8 cellular contexts compared by ENCODE assay signal in genomic region chr7:974820-975681, GRCh38. TPM values are rescaled to one million over a fixed set of nuclear protein-coding genes. Genes with fewer than 3 reads are reported as not detected.
DNase-seq lines count a peak whose midpoint lies in the region; ATAC-seq, FAIRE-seq and TF ChIP-seq lines count a peak whose summit lies in the region.

Gene COX19, minus strand, starts transcription at chr7:975549. Its CDS starts 40 bp downstream, at chr7:975509.

- CTCF ChIA-PET in A549 (lab: Yijun Ruan, JAX) = interaction anchor here (0.7 to 8.7 kb wide), 8 partner anchors 19 to 202 kb away, joined by 3 to 108 read pairs (median 3); no protein-coding TSS in a partner anchor
- CTCF ChIA-PET in WTC11 (lab: Charles Lee) = interaction anchor here (0.7 to 4.4 kb wide), 14 partner anchors 8 to 208 kb away, joined by 3 to 43 read pairs (median 5); a partner anchor contains a TSS
- CTCF ChIA-PET in mammary epithelial cell (lab: Charles Lee; ENCODE audit: low non-redundant PET) = no interaction called here

- dilution Hi-C loops in mammary epithelial cell (cut with HindIII; ENCODE audit: low sequenced_read_pairs) = loop anchor here (5.0 to 10.0 kb wide), 2 partner anchors 72 to 160 kb away; no protein-coding TSS in a partner anchor

- DNase-seq in A549 (ENCODE audit: low read depth in 1 of 2, low spot score in 1 of 2) (peak; percentile 68 to 92), NCI-H2227 treated with DMSO at 0.1 percent for 48 hours (lab: John Stamatoyannopoulos, UW) (peak; percentile 50), WTC11 (ENCODE audit: low spot score) (peak; percentile 89), mammary epithelial cell (peak; percentile 80), inferior parietal cortex (ENCODE audit: extremely low spot score) (peak; percentile 77), smooth muscle cell of the brain vasculature (ENCODE audit: low read depth, low spot score) (peak; percentile 60)

- H3K27me3 ChIP-seq in mammary epithelial cell (ENCODE audit: insufficient read depth, low read length) = no peaks in the 10 kb centered on the region

- ATAC-seq in A549 = peak; percentile 86 to 93
- peak; percentile 31 for ATAC-seq in GM18861 (IDR thresholded peaks at IDR 0.05; ENCODE audit: unreplicated experiment)
- ATAC-seq in HG03095 (IDR thresholded peaks at IDR 0.05; ENCODE audit: unreplicated experiment) = peak; percentile 57
- ATAC-seq in WTC11 = peak; percentile 84

- peaks cover 24% of the 10 kb centered on the region for H3K36me3 Mint-ChIP-seq in WTC11

- BruUV-seq in mammary epithelial cell (replicated peaks; lab: Mats Ljungman, UMichigan) = TSS peak; percentile 16

- peak within 1 kb of the TSS; percentile 49 for H3K27ac Mint-ChIP-seq in WTC11

- H3K27me3 Mint-ChIP-seq in WTC11 (ENCODE audit: low read depth) = peaks cover 2% of the 10 kb centered on the region; the same call in 1 of the 2 replicates

- H3K36me3 ChIP-seq in mammary epithelial cell (ENCODE audit: insufficient read depth, low read length) = peaks cover 8% of the 10 kb centered on the region

- in situ Hi-C loops in mammary epithelial cell (cut with MboI; ENCODE audit: low sequenced_read_pairs in 2 of 2) = no loop called here

- H3K4me3 Mint-ChIP-seq in WTC11 = peak within 1 kb of the TSS; percentile 86

- TF ChIP-seq RAD21 in A549 (conservative IDR thresholded peaks at IDR 0.05 in 1 of 2, IDR thresholded peaks at IDR 0.05 in 1 of 2) = no peak

- WGBS in A549 (ENCODE audit: missing lambda C conversion rate) = under 1% methylated on average over 25 of the region's 78 CpGs
- 0% methylated on average over 9 of the region's 78 CpGs for WGBS in mammary epithelial cell (ENCODE audit: low coverage, missing lambda C conversion rate)

- H3K9me3 Mint-ChIP-seq in WTC11 = no peaks in the 10 kb centered on the region

- TF ChIP-seq EP300 in A549 (IDR thresholded peaks at IDR 0.05) = no peak

- TF ChIP-seq CTCF in A549 (IDR thresholded peaks at IDR 0.05) (no peak), WTC11 (IDR thresholded peaks at IDR 0.05) (no peak), mammary epithelial cell (conservative IDR thresholded peaks at IDR 0.05 in 1 of 2, IDR thresholded peaks at IDR 0.05 in 1 of 2; ENCODE audit: extremely low read depth in 1 of 2, insufficient read depth in 1 of 2, low read depth in 1 of 2, low read length in 2 of 2) (no peak)

- H4K20me1 ChIP-seq in mammary epithelial cell (ENCODE audit: insufficient read depth, low read length) = no peaks in the 10 kb centered on the region

- H3K27ac ChIP-seq in A549 = peak within 1 kb of the TSS; percentile 81 to 96
- peak within 1 kb of the TSS; percentile 85 for H3K27ac ChIP-seq in mammary epithelial cell (ENCODE audit: insufficient read depth, low read depth, low read length)

- H3K9me3 ChIP-seq in A549 (no peaks in the 10 kb centered on the region), mammary epithelial cell (replicated peaks; ENCODE audit: insufficient read depth, low read length) (no peaks in the 10 kb centered on the region)

- POLR2A ChIA-PET in A549 (lab: Yijun Ruan, JAX) = interaction anchor here (0.6 to 1.6 kb wide), 4 partner anchors 10 to 761 kb away, joined by 3 to 8 read pairs (median 6); a partner anchor contains a TSS
- POLR2A ChIA-PET in WTC11 (lab: Charles Lee) = interaction anchor here (0.6 to 1.2 kb wide), 4 partner anchors 10 to 253 kb away, joined by 3 to 5 read pairs (median 3); no protein-coding TSS in a partner anchor

- H3K4me2 ChIP-seq in A549 (peak within 1 kb of the TSS; percentile 91), mammary epithelial cell (ENCODE audit: insufficient read depth, low read depth, low read length) (peak within 1 kb of the TSS; percentile 80)

- no peak for FAIRE-seq in A549 (lab: Jason Lieb, UNC)

- H3K4me1 ChIP-seq in A549 = peaks cover 24% of the 10 kb centered on the region
- peaks cover 12% of the 10 kb centered on the region for H3K4me1 ChIP-seq in mammary epithelial cell (ENCODE audit: insufficient read depth, low read length)

- H3K9ac ChIP-seq in mammary epithelial cell (ENCODE audit: insufficient read depth, low read length) = peak within 1 kb of the TSS; percentile 84

- peaks cover 3% of the 10 kb centered on the region; the same call in 1 of the 2 replicates for H3K4me1 Mint-ChIP-seq in WTC11

- peak; percentile 68 for TF ChIP-seq POLR2A in A549 (IDR thresholded peaks at IDR 0.05; ENCODE audit: low read length)

- H2AFZ ChIP-seq in mammary epithelial cell (ENCODE audit: low read depth, low read length) = peak within 1 kb of the TSS; percentile 93

- H3K79me2 ChIP-seq in mammary epithelial cell (ENCODE audit: insufficient read depth, low read length) = peaks cover 49% of the 10 kb centered on the region

- intact Hi-C loops in mammary epithelial cell (cut with micrococcal nuclease) = no loop called here

- H3K4me3 ChIP-seq in A549 (peak within 1 kb of the TSS; percentile 77), mammary epithelial cell (replicated peaks in 1 of 3; ENCODE audit: insufficient read depth in 1 of 3, low read depth in 2 of 3, low read length in 3 of 3) (peak within 1 kb of the TSS; percentile 54 to 100 (median 88))

TF ChIP-seq in A549, 52 proteins besides CTCF, POLR2A, EP300 and RAD21 (continues in another document):
- TF ChIP-seq KDM5A (IDR thresholded peaks at IDR 0.05) (peak; percentile 55; the same call in 1 of the 2 replicates), MAZ (IDR thresholded peaks at IDR 0.05; ENCODE audit: borderline replicate concordance, low read depth, low read length) (no peak), MAFK (IDR thresholded peaks at IDR 0.05; ENCODE audit: partially characterized antibody) (no peak), ZFP36 (IDR thresholded peaks at IDR 0.05; ENCODE audit: borderline replicate concordance, partially characterized antibody) (no peak), ZNF302 (CRISPR knock-in tag; IDR thresholded peaks at IDR 0.05) (no peak), ELK1 (IDR thresholded peaks at IDR 0.05; ENCODE audit: low read depth, low read length) (no peak), HEYL (CRISPR knock-in tag; IDR thresholded peaks at IDR 0.05) (no peak), MYC (IDR thresholded peaks at IDR 0.05; ENCODE audit: borderline replicate concordance, low read length) (no peak), TFCP2L1 (CRISPR knock-in tag; IDR thresholded peaks at IDR 0.05) (peak; percentile 76; the same call in 1 of the 2 replicates), RCOR1 (IDR thresholded peaks at IDR 0.05; ENCODE audit: low read depth, low read length) (no peak), MAX (IDR thresholded peaks at IDR 0.05) (peak; percentile 52), SMC3 (IDR thresholded peaks at IDR 0.05) (no peak)

TF ChIP-seq in WTC11, 78 proteins besides CTCF, POLR2A, EP300 and RAD21 (continues in another document):
- no peak for TF ChIP-seq OVOL2 (CRISPR knock-in tag; IDR thresholded peaks at IDR 0.05; ENCODE audit: borderline replicate concordance)
- TF ChIP-seq JAZF1 (CRISPR knock-in tag; IDR thresholded peaks at IDR 0.05) = no peak
- no peak for TF ChIP-seq NFYB (CRISPR knock-in tag; conservative IDR thresholded peaks at IDR 0.05; ENCODE audit: low read depth)
- TF ChIP-seq KAT7 (CRISPR knock-in tag; IDR thresholded peaks at IDR 0.05; ENCODE audit: borderline replicate concordance) = no peak
- peak; percentile 11; the same call in 1 of the 2 replicates for TF ChIP-seq USF1 (CRISPR knock-in tag; IDR thresholded peaks at IDR 0.05)
- 0 out of 2 replicates have a peak, but pooled peaks have one; percentile 70 for TF ChIP-seq CREM (CRISPR knock-in tag; IDR thresholded peaks at IDR 0.05)
- TF ChIP-seq TEAD4 (CRISPR knock-in tag; IDR thresholded peaks at IDR 0.05) = no peak
- TF ChIP-seq NFE2L1 (CRISPR knock-in tag; IDR thresholded peaks at IDR 0.05) = no peak
- TF ChIP-seq ZNF512 (CRISPR knock-in tag; IDR thresholded peaks at IDR 0.05; ENCODE audit: borderline replicate concordance) = no peak

RNA-seq across cellular contexts. Expression of gene COX19, which starts in this region (rescaled TPM):
- 5.4 and 7.6 TPM in 2 replicates for polyA plus RNA-seq in A549 (2011; rRNA removed)
- polyA plus RNA-seq in A549 (2012; cell fraction: cytosol; rRNA removed) = 3.9 and 4.5 TPM in 2 replicates
- 4.3 and 5.9 TPM in 2 replicates for polyA plus RNA-seq in A549 (2012; cell fraction: nucleus; rRNA removed)
- 6.2 to 7.1 TPM (median 7.0 TPM) in 3 replicates for polyA plus RNA-seq in A549 (2017; fragmentation: RNase III; extraction: RNeasy Plus Mini Kit Qiagen cat#74134 plus additional on column Dnase treatment)
- 4.5 and 5.2 TPM in 2 replicates for polyA minus RNA-seq in A549 (2011; rRNA and poly(A)+ RNA removed)
- total RNA-seq in WTC11 (2021) = 10.2 to 13.2 TPM (median 10.4 TPM) in 3 replicates
- 10 to 100 TPM; 11.2 to 15.9 TPM for total RNA-seq in mammary epithelial cell
- polyA plus RNA-seq in mammary epithelial cell = 4.5 TPM
- polyA minus RNA-seq in mammary epithelial cell = 1.9 TPM

Comparison
In these comparisons a context has a peak if more than half of its experiments do, and no peak if none do; other contexts are left out.
1. Peak in every context shown above with its lines: DNase-seq, ATAC-seq, H3K4me3 ChIP-seq and H3K27ac ChIP-seq.
2. ATAC-seq: peak in every context shown above with its lines; median percentile 90 in A549; 84 in WTC11; 57 in HG03095; 31 in GM18861.